ENCODE assay signal across 8 cellular contexts in the genomic region with DNA sequence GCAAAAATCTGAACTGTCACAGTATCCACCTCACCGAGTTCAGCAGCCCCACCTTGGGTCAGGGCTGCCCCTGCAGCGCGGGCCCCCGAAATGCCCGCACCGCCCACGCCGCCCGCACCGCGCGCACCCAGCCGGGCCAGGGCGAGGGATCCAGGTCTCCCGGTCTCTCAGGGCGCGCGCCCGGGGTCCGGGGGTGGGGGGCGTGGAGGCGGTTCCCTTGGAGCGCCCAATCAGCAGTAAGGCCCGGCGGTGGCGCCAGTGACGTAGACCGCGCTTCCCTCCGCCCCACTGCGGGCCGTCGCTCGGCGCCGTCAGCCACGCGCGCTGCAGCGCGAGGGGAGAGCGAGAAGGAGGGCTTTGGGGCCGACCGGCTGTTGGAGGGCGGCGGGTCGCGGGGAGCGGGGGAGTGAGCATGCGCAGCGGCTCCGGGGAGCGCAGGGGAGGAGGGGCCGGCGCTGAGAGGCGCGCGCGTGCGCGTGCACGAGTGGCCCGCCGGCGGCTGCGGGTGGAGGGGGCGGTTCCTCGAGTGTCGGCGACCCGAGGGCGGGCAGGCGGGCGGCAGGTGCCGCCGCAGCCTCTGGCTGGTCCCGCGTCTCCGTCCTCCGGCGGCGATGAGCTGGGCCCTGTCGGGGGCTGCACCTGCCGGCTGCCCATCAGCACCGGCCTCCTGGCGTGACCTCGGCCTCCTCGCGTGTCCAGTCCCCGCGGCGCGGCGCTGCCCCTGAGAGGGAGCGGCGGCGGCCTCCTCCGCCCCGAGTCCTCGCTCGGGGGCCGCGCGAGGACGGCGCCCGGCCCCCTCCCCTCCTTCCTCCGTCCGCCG. TPM values are rescaled to one million over a fixed set of nuclear protein-coding genes. Genes with fewer than 3 reads are reported as not detected.
DNase-seq lines count a peak whose midpoint lies in the region; ATAC-seq and TF ChIP-seq lines count a peak whose summit lies in the region.

A gene with protein sequence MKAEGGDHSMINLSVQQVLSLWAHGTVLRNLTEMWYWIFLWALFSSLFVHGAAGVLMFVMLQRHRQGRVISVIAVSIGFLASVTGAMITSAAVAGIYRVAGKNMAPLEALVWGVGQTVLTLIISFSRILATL (plus strand): TSS at position 521 of the 820 bp plus-strand sequence. CDS start 529 bp downstream, outside the sequence.

- H3K4me3 Mint-ChIP-seq in activated T-helper 17 cell treated with anti-CD3 and anti-CD28 coated beads, Interleukin-2, amount 50 U/mL, for 72 hours = peak within 1 kb of the TSS; percentile 86
- peak within 1 kb of the TSS; percentile 88 for H3K4me3 Mint-ChIP-seq in natural killer cell treated with Interleukin-12 subunit alpha and Interleukin-12 subunit beta and Interleukin-15 and Interleukin-18, amount 100 ng/mL, for 72 hours

- H3K36me3 Mint-ChIP-seq in activated T-helper 17 cell treated with anti-CD3 and anti-CD28 coated beads, Interleukin-2, amount 50 U/mL, for 72 hours (ENCODE audit: low read depth) = no peaks in the 10 kb centered on the region
- H3K36me3 Mint-ChIP-seq in natural killer cell treated with Interleukin-12 subunit alpha and Interleukin-12 subunit beta and Interleukin-15 and Interleukin-18, amount 100 ng/mL, for 72 hours = no peaks in the 10 kb centered on the region

- H3K4me3 ChIP-seq in fibroblast of mammary gland (ENCODE audit: control insufficient read depth, low read depth, low read length) = peak within 1 kb of the TSS; percentile 47

- peaks cover 7% of the 10 kb centered on the region for H3K4me1 Mint-ChIP-seq in activated T-helper 17 cell treated with anti-CD3 and anti-CD28 coated beads, Interleukin-2, amount 50 U/mL, for 72 hours
- peaks cover 4 to 6% of the 10 kb centered on the region in 2 donors for H3K4me1 Mint-ChIP-seq in natural killer cell treated with Interleukin-12 subunit alpha and Interleukin-12 subunit beta and Interleukin-15 and Interleukin-18, amount 100 ng/mL, for 72 hours (ENCODE audit: low read depth in 2 of 2)

- H3K27me3 Mint-ChIP-seq in activated T-helper 17 cell treated with anti-CD3 and anti-CD28 coated beads, Interleukin-2, amount 50 U/mL, for 72 hours = no peaks in the 10 kb centered on the region
- H3K27me3 Mint-ChIP-seq in natural killer cell treated with Interleukin-12 subunit alpha and Interleukin-12 subunit beta and Interleukin-15 and Interleukin-18, amount 100 ng/mL, for 72 hours = peaks cover 8 to 11% of the 10 kb centered on the region in 2 donors

- no peaks in the 10 kb centered on the region for H3K9me3 Mint-ChIP-seq in activated T-helper 17 cell treated with anti-CD3 and anti-CD28 coated beads, Interleukin-2, amount 50 U/mL, for 72 hours
- no peaks in the 10 kb centered on the region for H3K9me3 Mint-ChIP-seq in natural killer cell treated with Interleukin-12 subunit alpha and Interleukin-12 subunit beta and Interleukin-15 and Interleukin-18, amount 100 ng/mL, for 72 hours

- no peak for TF ChIP-seq CTCF in fibroblast of mammary gland (conservative IDR thresholded peaks at IDR 0.05; ENCODE audit: control insufficient read depth, insufficient read depth, low read depth, low read length)

- peak within 1 kb of the TSS; percentile 62 for H3K27ac Mint-ChIP-seq in activated T-helper 17 cell treated with anti-CD3 and anti-CD28 coated beads, Interleukin-2, amount 50 U/mL, for 72 hours
- peak within 1 kb of the TSS; percentile 66 to 82 for H3K27ac Mint-ChIP-seq in natural killer cell treated with Interleukin-12 subunit alpha and Interleukin-12 subunit beta and Interleukin-15 and Interleukin-18, amount 100 ng/mL, for 72 hours

- peak; percentile 95 for DNase-seq in EL
- DNase-seq in H4 (ENCODE audit: low spot score) = peak; percentile 82
- peak; percentile 89 for DNase-seq in LHCN-M2 (ENCODE audit: low read depth)
- DNase-seq in RPMI7951 (ENCODE audit: low read depth) = peak; percentile 84
- DNase-seq in fibroblast of mammary gland (ENCODE audit: low read depth) = peak; percentile 71
- peak; percentile 98 for DNase-seq in natural killer cell treated with Interleukin-12 subunit alpha and Interleukin-12 subunit beta and Interleukin-15 and Interleukin-18, amount 100 ng/mL, for 72 hours (ENCODE audit: low spot score)
- DNase-seq in stimulated activated naive CD4-positive, alpha-beta T cell treated with Interleukin-2 at 50 U/mL for 16 hours (lab: John Stamatoyannopoulos, UW) = peak; percentile 91

- ATAC-seq in activated T-helper 17 cell treated with anti-CD3 and anti-CD28 coated beads, Interleukin-2, amount 50 U/mL, for 72 hours (replicated peaks) = peak; percentile 94
- peak; percentile 98 for ATAC-seq in natural killer cell treated with Interleukin-12 subunit alpha and Interleukin-12 subunit beta and Interleukin-15 and Interleukin-18, amount 100 ng/mL, for 72 hours

RNA-seq across cellular contexts. Expression of the gene that starts here (rescaled TPM):
- total RNA-seq in H4 (2014; rRNA removed; shearing (Covaris generic)) = 0.95 and 1.3 TPM in 2 replicates
- total RNA-seq in LHCN-M2 (2014; rRNA removed) = 0.77 and 1.3 TPM in 2 replicates
- polyA plus RNA-seq in LHCN-M2 (2012) = 0.67 TPM
- 0.39 and 0.60 TPM in 2 replicates for total RNA-seq in RPMI7951 (2014; rRNA removed; shearing (Covaris generic))
- total RNA-seq in activated T-helper 17 cell treated with anti-CD3 and anti-CD28 coated beads, Interleukin-2, amount 50 U/mL, for 72 hours = under 1 TPM; 0.69 TPM
- total RNA-seq in natural killer cell treated with Interleukin-12 subunit alpha and Interleukin-12 subunit beta and Interleukin-15 and Interleukin-18, amount 100 ng/mL, for 72 hours = 1 to 10 TPM; 1.4 to 1.6 TPM

Comparison
In these comparisons a context has a peak if more than half of its experiments do, and no peak if none do; other contexts are left out.
1. Peak in every context shown above with its lines: DNase-seq, ATAC-seq and H3K4me3 ChIP-seq.
2. Peak in DNase-seq in RPMI7951; RNA of the gene not detected or under 1 TPM.
3. Peak in ATAC-seq in activated T-helper 17 cell treated with anti-CD3 and anti-CD28 coated beads, Interleukin-2, amount 50 U/mL, for 72 hours; RNA of the gene not detected or under 1 TPM.